Comparison of ENCODE assay signal across 11 cellular contexts in genomic region chr4:36651253-36651652, GRCh38.
DNase-seq lines count a peak whose midpoint lies in the region; ATAC-seq and TF ChIP-seq lines count a peak whose summit lies in the region.
"Had no signal": no experiment of that assay in that cellular context is flagged by ENCODE, and none has a peak within 500 bp of the region (broad histone marks: within the 10 kb centered on the region; RNA-seq: fewer than 3 reads in every experiment).

No MANE protein-coding gene starts in this region.

- peak overlapping the region; percentile 87 for H3K27ac ChIP-seq in OCI-LY3 (ENCODE audit: low read length)
- H3K27ac ChIP-seq in ovary, result no peak overlapping the region
- no peak overlapping the region for H3K27ac ChIP-seq in OCI-LY7 (ENCODE audit: low read depth, low read length, poor library complexity, severe bottlenecking)

- intact Hi-C loops in ovary (cut with DNase I), result no loop called here
- intact Hi-C loops in OCI-LY7 (cut with micrococcal nuclease; ENCODE audit: unreplicated experiment), result no loop called here

- H3K9ac ChIP-seq in OCI-LY3 (ENCODE audit: low read length), result peak overlapping the region; percentile 38; the same call in 1 of the 2 replicates

- no peak for TF ChIP-seq EP300 in ovary (IDR thresholded peaks at IDR 0.05)

- no peaks in the 10 kb centered on the region for H3K9me2 ChIP-seq in OCI-LY7 (ENCODE audit: insufficient read depth, low read length)

- POLR2A ChIA-PET in OCI-LY7 (lab: Charles Lee), result no interaction called here

- peaks cover 5% of the 10 kb centered on the region for H3K36me3 ChIP-seq in OCI-LY3 (replicated peaks; ENCODE audit: low read depth, low read length)
- no peaks in the 10 kb centered on the region for H3K36me3 ChIP-seq in ovary
- H3K36me3 ChIP-seq in OCI-LY7 (ENCODE audit: insufficient read depth, low read length), result no peaks in the 10 kb centered on the region

- no TSS peak for BruUV-seq in OCI-LY7 (replicated peaks; lab: Mats Ljungman, UMichigan)

- H4K20me1 ChIP-seq in OCI-LY3 (ENCODE audit: insufficient read depth, low read length) (no peaks in the 10 kb centered on the region), OCI-LY7 (ENCODE audit: insufficient read depth, low read length) (no peaks in the 10 kb centered on the region)

- DNase-seq in GM13976 (ENCODE audit: low spot score) (peak; percentile 46), NCI-H1417 treated with DMSO at 0.1 percent for 48 hours (lab: John Stamatoyannopoulos, UW) (no peak), T1000 (lab: John Stamatoyannopoulos, UW) (no peak), ovary (no peak), OCI-LY7 (ENCODE audit: low spot score) (no peak)
- DNase-seq: activated naive CD4-positive, alpha-beta T cell; HCEC 1CT had no signal

- ATAC-seq in GM19395 (IDR thresholded peaks at IDR 0.05; ENCODE audit: unreplicated experiment) (peak; percentile 99), HG02938 (IDR thresholded peaks at IDR 0.05; ENCODE audit: unreplicated experiment) (peak; percentile 100)
- ATAC-seq: left lobe of liver had no signal

- in situ Hi-C loops in GM13976 (cut with MboI; ENCODE audit: low sequenced_read_pairs, unreplicated experiment), result no loop called here

- no peak for TF ChIP-seq CTCF in GM13976 (IDR thresholded peaks at IDR 0.05; ENCODE audit: borderline replicate concordance, control extremely low read depth, extremely low read depth, insufficient read depth, missing control alignments)
- TF ChIP-seq CTCF in OCI-LY3 (IDR thresholded peaks at IDR 0.05; ENCODE audit: low read depth, low read length), result no peak
- no peak for TF ChIP-seq CTCF in ovary (IDR thresholded peaks at IDR 0.05)
- no peak for TF ChIP-seq CTCF in OCI-LY7 (conservative IDR thresholded peaks at IDR 0.05; ENCODE audit: low read length)

- H3K4me2 ChIP-seq in OCI-LY3 (ENCODE audit: low read length) (peak overlapping the region; percentile 53), OCI-LY7 (ENCODE audit: low read length) (no peak overlapping the region)

- CTCF ChIA-PET in OCI-LY7 (lab: Charles Lee; ENCODE audit: unreplicated experiment), result no interaction called here

- H3K4me3 ChIP-seq in OCI-LY3 (ENCODE audit: low read length) (peak overlapping the region; percentile 25; the same call in 1 of the 2 replicates), ovary (no peak overlapping the region), OCI-LY7 (ENCODE audit: low read depth, low read length, poor library complexity, severe bottlenecking) (no peak overlapping the region)

- H2AFZ ChIP-seq in OCI-LY3 (ENCODE audit: low read depth, low read length), result peak overlapping the region; percentile 60; the same call in 1 of the 2 replicates
- no peak overlapping the region for H2AFZ ChIP-seq in OCI-LY7 (ENCODE audit: low read length)

- H3K9me3 ChIP-seq in OCI-LY3 (ENCODE audit: insufficient read depth, low read length) (no peaks in the 10 kb centered on the region), ovary (no peaks in the 10 kb centered on the region), OCI-LY7 (ENCODE audit: low read length) (no peaks in the 10 kb centered on the region)

- TF ChIP-seq POLR2A in ovary (IDR thresholded peaks at IDR 0.05), result no peak

- H3K27me3 ChIP-seq in OCI-LY3 (ENCODE audit: low read depth, low read length), result no peaks in the 10 kb centered on the region
- no peaks in the 10 kb centered on the region for H3K27me3 ChIP-seq in ovary

- 73 to 83% (median 76%) methylated on average over 3 of the region's 3 CpGs for WGBS in ovary, 3 donors

- H3K79me2 ChIP-seq in OCI-LY3 (ENCODE audit: low read length) (no peaks in the 10 kb centered on the region), OCI-LY7 (ENCODE audit: insufficient read depth, low read depth, low read length) (no peaks in the 10 kb centered on the region)

- H3K4me1 ChIP-seq in OCI-LY3 (ENCODE audit: low read length) (peaks cover 20% of the 10 kb centered on the region), ovary (ENCODE audit: insufficient read depth) (no peaks in the 10 kb centered on the region), OCI-LY7 (ENCODE audit: insufficient read depth, low read length, poor library complexity, severe bottlenecking) (no peaks in the 10 kb centered on the region)
